In genomic region chr17:36742267-36743000, GRCh38 we compare ENCODE assay signal across 22 cellular contexts.
DNase-seq lines count a peak whose midpoint lies in the region; FAIRE-seq and TF ChIP-seq lines count a peak whose summit lies in the region.
"Had no signal": no experiment of that assay in that cellular context is flagged by ENCODE, and none has a peak within 500 bp of the region (broad histone marks: within the 10 kb centered on the region; RNA-seq: fewer than 3 reads in every experiment).

No MANE protein-coding gene starts in this region.

- 51 to 58% methylated on average over 14 to 18 of the region's 18 CpGs for whole genome bisulfite sequencing in testis, 2 donors

- no peak overlapping the region for H3K27ac ChIP-seq in testis
- H3K27ac ChIP-seq: A549, cardiac muscle cell had no signal

- TF ChIP-seq POLR2A in testis (IDR thresholded peaks at IDR 0.05) = no peak

- TF ChIP-seq CTCF in testis (IDR thresholded peaks at IDR 0.05) (no peak), D721Med (IDR thresholded peaks at IDR 0.05; ENCODE audit: insufficient read depth, missing control alignments) (no peak)

- H3K4me3 ChIP-seq in testis = no peak overlapping the region
- H3K4me3 ChIP-seq: A549, cardiac muscle cell, smooth muscle cell had no signal

- H3K4me1 ChIP-seq in testis = no peaks in the 10 kb centered on the region
- H3K4me1 ChIP-seq: A549 had no signal

- H3K9me3 ChIP-seq in testis = no peaks in the 10 kb centered on the region
- H3K9me3 ChIP-seq: A549, SK-N-SH had no signal

- no peaks in the 10 kb centered on the region for H3K36me3 ChIP-seq in testis (ENCODE audit: low read depth, missing control alignments)
- H3K36me3 ChIP-seq: cardiac muscle cell had no signal

- DNase-seq in NCI-H748 (lab: John Stamatoyannopoulos, UW; ENCODE audit: unreplicated experiment) (peak; percentile 82), NCI-H748 treated with DMSO at 0.1 percent for 48 hours (lab: John Stamatoyannopoulos, UW) (no peak), NCI-H69 (lab: John Stamatoyannopoulos, UW) (peak; percentile 83), left kidney (ENCODE audit: low read depth, low spot score) (peak; percentile 53), testis (peak; percentile 35), D721Med (ENCODE audit: insufficient read length, low spot score) (no peak), 8988T (no peak), NK-92 (lab: John Stamatoyannopoulos, UW; ENCODE audit: unreplicated experiment) (no peak)
- DNase-seq: activated CD4-positive, alpha-beta T cell treated with anti-CD3 and anti-CD28 coated beads, Interleukin-2, amount 50 U/mL, for 1 hour; DND-41; kidney glomerular epithelial cell; NCI-H1105; NCI-H774; SK-N-SH; stimulated activated CD4-positive, alpha-beta T cell treated with anti-CD3 and anti-CD28 coated beads, Interleukin-2, amount 100 ng/mL, for 48 hours; T-helper 2 cell had no signal

- no peaks in the 10 kb centered on the region for H3K27me3 ChIP-seq in testis
- H3K27me3 ChIP-seq: cardiac muscle cell had no signal

- intact Hi-C loops in testis (cut with DNase I; ENCODE audit: low total_unique reads) = no loop called here

- no peak for FAIRE-seq in D721Med (lab: Jason Lieb, UNC)
- FAIRE-seq: A549, endothelial cell of umbilical vein, GM12892, urothelium cell line had no signal

Comparison
In these comparisons a context has a peak if more than half of its experiments do, and no peak if none do; other contexts are left out.
1. DNase-seq: peak in NCI-H748 (single experiment), NCI-H69 (single experiment), left kidney (single experiment) and testis (single experiment); none in NCI-H748 treated with DMSO at 0.1 percent for 48 hours (single experiment), D721Med (single experiment), 8988T (single experiment) and NK-92 (single experiment).